ENCODE assay signal across 7 cellular contexts in genomic region chr3:32684029-32684799, GRCh38. TPM values are rescaled to one million over a fixed set of nuclear protein-coding genes. Genes with fewer than 3 reads are reported as not detected.
DNase-seq lines count a peak whose midpoint lies in the region; ATAC-seq and TF ChIP-seq lines count a peak whose summit lies in the region.

No MANE protein-coding gene starts in this region.

- H3K36me3 ChIP-seq in HEK293 (ENCODE audit: control insufficient read depth in 2 of 2, insufficient read depth in 1 of 2, low read length in 2 of 2) (peaks cover 0 to 7% of the 10 kb centered on the region in 2 experiments; a peak in 2 of 3 replicates), hepatocyte (replicated peaks; ENCODE audit: insufficient read depth, low read depth) (no peaks in the 10 kb centered on the region)

- H3K27ac ChIP-seq in HEK293 (ENCODE audit: extremely low read depth, low read depth, low read length) (no peak overlapping the region), hepatocyte (peak overlapping the region; percentile 78)

- H3K4me1 Mint-ChIP-seq in WTC11 = peaks cover 29% of the 10 kb centered on the region
- H3K4me1 Mint-ChIP-seq in stimulated activated memory B cell treated with anti-CD40 and anti-IgM and Interleukin-4, amounts not matched to agents 10 μg/mL and 1 μg/mL and 100 μg/mL, for 72 hours = peaks cover 34% of the 10 kb centered on the region

- H3K36me3 Mint-ChIP-seq in WTC11 = peaks cover 5% of the 10 kb centered on the region
- peaks cover 7% of the 10 kb centered on the region for H3K36me3 Mint-ChIP-seq in stimulated activated memory B cell treated with anti-CD40 and anti-IgM and Interleukin-4, amounts not matched to agents 10 μg/mL and 1 μg/mL and 100 μg/mL, for 72 hours

- TF ChIP-seq CTCF in HEK293 (tag by site-specific recombination; IDR thresholded peaks at IDR 0.05) (no peak), WTC11 (IDR thresholded peaks at IDR 0.05) (no peak), hepatocyte (IDR thresholded peaks at IDR 0.05; ENCODE audit: poor library complexity) (no peak)

- H3K4me3 Mint-ChIP-seq in WTC11 = peak overlapping the region; percentile 93
- peak overlapping the region; percentile 93 for H3K4me3 Mint-ChIP-seq in stimulated activated memory B cell treated with anti-CD40 and anti-IgM and Interleukin-4, amounts not matched to agents 10 μg/mL and 1 μg/mL and 100 μg/mL, for 72 hours

- peaks cover 33% of the 10 kb centered on the region for H3K79me2 ChIP-seq in hepatocyte

- no peaks in the 10 kb centered on the region for H3K27me3 ChIP-seq in hepatocyte

- H3K9me3 ChIP-seq in HEK293 (ENCODE audit: control insufficient read depth, insufficient read depth, low read depth, low read length) (no peaks in the 10 kb centered on the region), hepatocyte (ENCODE audit: low read depth) (no peaks in the 10 kb centered on the region)

- H3K4me1 ChIP-seq in HEK293 (ENCODE audit: control insufficient read depth, insufficient read depth, low read length) = no peaks in the 10 kb centered on the region
- H3K4me1 ChIP-seq in hepatocyte (ENCODE audit: insufficient read depth) = peaks cover 6% of the 10 kb centered on the region

- peak overlapping the region; percentile 81 for H2AFZ ChIP-seq in hepatocyte

- H3K4me2 ChIP-seq in hepatocyte = peak overlapping the region; percentile 76

- H4K20me1 ChIP-seq in hepatocyte (ENCODE audit: insufficient read depth, poor library complexity, severe bottlenecking) = no peaks in the 10 kb centered on the region

- no peak for DNase-seq in WTC11 (ENCODE audit: low spot score)
- no peak for DNase-seq in hepatocyte (ENCODE audit: low spot score)
- no peak for DNase-seq in SW 1271 (lab: John Stamatoyannopoulos, UW)
- no peak for DNase-seq in NCI-H446 treated with DMSO at 0.1 percent for 48 hours (lab: John Stamatoyannopoulos, UW)

- POLR2A ChIA-PET in HEK293 (lab: Yijun Ruan, JAX) = interaction anchor here (0.6 to 1.2 kb wide), 7 partner anchors 10 to 181 kb away, joined by 3 to 5 read pairs (median 3); partner anchors contain the start of gene CMTM6
- POLR2A ChIA-PET in WTC11 (lab: Charles Lee) = interaction anchor here (0.5 to 1.0 kb wide), 4 partner anchors 11 to 918 kb away, joined by 3 to 4 read pairs (median 3); no protein-coding TSS in a partner anchor

- H3K9me2 ChIP-seq in hepatocyte (replicated peaks; ENCODE audit: insufficient read depth) = no peaks in the 10 kb centered on the region

- no peaks in the 10 kb centered on the region; the same call in 1 of the 2 replicates for H3K27me3 Mint-ChIP-seq in WTC11 (ENCODE audit: low read depth)
- no peaks in the 10 kb centered on the region for H3K27me3 Mint-ChIP-seq in stimulated activated memory B cell treated with anti-CD40 and anti-IgM and Interleukin-4, amounts not matched to agents 10 μg/mL and 1 μg/mL and 100 μg/mL, for 72 hours

- H3K4me3 ChIP-seq in HEK293 (ENCODE audit: low read depth, low read length) (peak overlapping the region; percentile 50), hepatocyte (peak overlapping the region; percentile 41)

- CTCF ChIA-PET in HEK293 (lab: Yijun Ruan, JAX) = no interaction called here
- CTCF ChIA-PET in WTC11 (lab: Charles Lee) = interaction anchor here (0.6 to 1.4 kb wide), 6 partner anchors 37 to 390 kb away, joined by 3 to 6 read pairs (median 4); partner anchors contain the start of genes CMTM6 and DYNC1LI1

- H3K27ac Mint-ChIP-seq in WTC11 = peak overlapping the region; percentile 90
- peak overlapping the region; percentile 90 for H3K27ac Mint-ChIP-seq in stimulated activated memory B cell treated with anti-CD40 and anti-IgM and Interleukin-4, amounts not matched to agents 10 μg/mL and 1 μg/mL and 100 μg/mL, for 72 hours

- ATAC-seq in WTC11 (no peak), HG03175 (IDR thresholded peaks at IDR 0.05; ENCODE audit: unreplicated experiment) (no peak)
- ATAC-seq in stimulated activated memory B cell treated with anti-CD40 and anti-IgM and Interleukin-4, amounts not matched to agents 10 μg/mL and 1 μg/mL and 100 μg/mL, for 72 hours = no peak

- H3K9me3 Mint-ChIP-seq in WTC11 = no peaks in the 10 kb centered on the region
- H3K9me3 Mint-ChIP-seq in stimulated activated memory B cell treated with anti-CD40 and anti-IgM and Interleukin-4, amounts not matched to agents 10 μg/mL and 1 μg/mL and 100 μg/mL, for 72 hours = no peaks in the 10 kb centered on the region

- 67% methylated on average over 4 of the region's 4 CpGs for WGBS in hepatocyte (ENCODE audit: low lambda C conversion rate, missing lambda C conversion rate)

TF ChIP-seq in HEK293, 187 proteins besides CTCF, POLR2A, EP300 and RAD21:
- TF ChIP-seq ZFHX2 (tag by site-specific recombination; conservative IDR thresholded peaks at IDR 0.05) (peak; percentile 60), GLIS1 (tag by site-specific recombination; IDR thresholded peaks at IDR 0.05) (0 out of 2 replicates have a peak, but pooled peaks have one; percentile 27), ZNF777 (tag by site-specific recombination; IDR thresholded peaks at IDR 0.05; ENCODE audit: borderline replicate concordance) (no peak), EGR2 (tag by site-specific recombination; IDR thresholded peaks at IDR 0.05; ENCODE audit: low read depth) (peak; percentile 79), SP7 (tag by site-specific recombination; IDR thresholded peaks at IDR 0.05) (peak; percentile 75)

TF ChIP-seq in WTC11, 78 proteins besides CTCF, POLR2A, EP300 and RAD21:
- no peak for TF ChIP-seq RELA (CRISPR knock-in tag; IDR thresholded peaks at IDR 0.05; ENCODE audit: borderline replicate concordance)
- TF ChIP-seq MXD4 (CRISPR knock-in tag; IDR thresholded peaks at IDR 0.05; ENCODE audit: borderline replicate concordance) = no peak

RNA-seq across cellular contexts. Expression of gene CNOT10, which starts 0.8 kb away (rescaled TPM):
- 37.5 to 40.0 TPM (median 38.7 TPM) in 3 replicates for total RNA-seq in WTC11 (2021)
- 24.5 and 31.9 TPM in 2 replicates for total RNA-seq in hepatocyte
- polyA plus RNA-seq in hepatocyte = 14.7 and 21.3 TPM in 2 replicates
